Comparison of ENCODE assay signal across 9 cellular contexts in the genomic region with DNA sequence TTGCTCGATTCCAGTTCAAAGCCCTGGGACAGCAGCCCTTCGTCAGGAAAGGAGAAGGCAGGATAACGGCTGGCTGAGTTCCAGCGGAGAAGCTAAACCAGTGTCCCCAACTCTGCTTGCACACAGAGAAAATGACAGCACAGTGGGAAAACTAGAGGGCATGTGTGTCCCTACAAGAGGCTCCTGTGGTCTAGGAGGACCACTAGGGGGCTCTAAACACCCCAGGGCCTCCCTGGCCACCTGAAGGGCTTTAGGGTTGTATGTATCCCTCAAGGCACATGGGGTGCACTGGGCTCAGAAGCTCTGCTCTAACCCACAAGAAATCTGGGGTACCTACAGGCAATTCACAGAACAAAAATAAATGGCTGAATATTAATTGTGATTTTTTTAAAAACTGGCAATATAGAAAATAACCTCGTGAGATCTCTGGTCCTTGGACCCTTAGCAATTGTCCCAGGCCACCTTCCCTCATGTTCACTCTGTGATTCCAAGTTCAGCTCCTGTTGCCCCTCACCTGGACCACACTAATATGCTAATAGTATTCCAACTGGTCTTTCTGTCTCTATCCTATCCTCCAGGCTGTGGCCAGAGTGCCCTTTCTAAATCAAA. TPM values are rescaled to one million over a fixed set of nuclear protein-coding genes. Genes with fewer than 3 reads are reported as not detected.
DNase-seq lines count a peak whose midpoint lies in the region; ATAC-seq and TF ChIP-seq lines count a peak whose summit lies in the region.
"Had no signal": no experiment of that assay in that cellular context is flagged by ENCODE, and none has a peak within 500 bp of the region (broad histone marks: within the 10 kb centered on the region; RNA-seq: fewer than 3 reads in every experiment).

No MANE protein-coding gene starts in this region.

- H2AFZ ChIP-seq in parathyroid adenoma = no peak overlapping the region

- H3K9me3 Mint-ChIP-seq in T-helper 2 cell treated with Interferon-gamma antibody and Interleukin-4, amounts not matched to agents 5 μg/mL and 100 μg/mL, for 36 hours = no peaks in the 10 kb centered on the region

- no peak overlapping the region for H3K4me2 ChIP-seq in parathyroid adenoma (ENCODE audit: low read length)

- peak overlapping the region; percentile 67 for H3K27ac Mint-ChIP-seq in T-helper 2 cell treated with Interferon-gamma antibody and Interleukin-4, amounts not matched to agents 5 μg/mL and 100 μg/mL, for 36 hours

- WGBS in esophagus squamous epithelium, 2 donors = 85 to 94% methylated on average over 2 to 5 of the region's 5 CpGs

- peaks cover 2 to 11% (median 4%) of the 10 kb centered on the region in 3 donors for H3K4me1 ChIP-seq in esophagus squamous epithelium
- H3K4me1 ChIP-seq in parathyroid adenoma = peaks cover 13% of the 10 kb centered on the region

- H3K4me3 Mint-ChIP-seq in T-helper 2 cell treated with Interferon-gamma antibody and Interleukin-4, amounts not matched to agents 5 μg/mL and 100 μg/mL, for 36 hours = no peak overlapping the region

- peak; percentile 45 for ATAC-seq in HG03520 (IDR thresholded peaks at IDR 0.05; ENCODE audit: unreplicated experiment)

- peaks cover 48% of the 10 kb centered on the region for H3K4me1 Mint-ChIP-seq in T-helper 2 cell treated with Interferon-gamma antibody and Interleukin-4, amounts not matched to agents 5 μg/mL and 100 μg/mL, for 36 hours (ENCODE audit: low read depth)

- no peaks in the 10 kb centered on the region for H3K27me3 Mint-ChIP-seq in T-helper 2 cell treated with Interferon-gamma antibody and Interleukin-4, amounts not matched to agents 5 μg/mL and 100 μg/mL, for 36 hours (ENCODE audit: low read depth)

- no peaks in the 10 kb centered on the region for H3K79me2 ChIP-seq in parathyroid adenoma

- TF ChIP-seq POLR2A in esophagus squamous epithelium (IDR thresholded peaks at IDR 0.05) = no peak

- no peak overlapping the region for H3K9ac ChIP-seq in parathyroid adenoma

- H3K36me3 ChIP-seq in esophagus squamous epithelium = peaks cover 15 to 99% (median 79%) of the 10 kb centered on the region in 3 donors
- H3K36me3 ChIP-seq in parathyroid adenoma (ENCODE audit: control insufficient read depth, insufficient read depth, low read length) = no peaks in the 10 kb centered on the region

- DNase-seq in activated CD4-positive, alpha-beta T cell treated with anti-CD3 and anti-CD28 coated beads for 4 hours = peak; percentile 29 to 35
- no peak for DNase-seq in activated CD4-positive, alpha-beta T cell treated with anti-CD3 and anti-CD28 coated beads for 48 hours
- DNase-seq in T-helper 2 cell treated with Interferon-gamma antibody and Interleukin-4, amounts not matched to agents 5 μg/mL and 100 μg/mL, for 36 hours (ENCODE audit: low spot score) = no peak
- DNase-seq in esophagus squamous epithelium (lab: John Stamatoyannopoulos, UW) (no peak), ureter (ENCODE audit: low spot score) (no peak), NCI-H345 treated with DMSO at 0.1 percent for 48 hours (lab: John Stamatoyannopoulos, UW; ENCODE audit: unreplicated experiment) (no peak)

- peaks cover 91% of the 10 kb centered on the region for H3K36me3 Mint-ChIP-seq in T-helper 2 cell treated with Interferon-gamma antibody and Interleukin-4, amounts not matched to agents 5 μg/mL and 100 μg/mL, for 36 hours (ENCODE audit: low read depth)

- H3K4me3 ChIP-seq in esophagus squamous epithelium (no peak overlapping the region), parathyroid adenoma (ENCODE audit: low read depth, low read length) (no peak overlapping the region)

- no peak overlapping the region for H3K27ac ChIP-seq in esophagus squamous epithelium
- no peak overlapping the region for H3K27ac ChIP-seq in parathyroid adenoma
- H3K27ac ChIP-seq: epithelial cell of prostate had no signal

- H3K9me3 ChIP-seq in esophagus squamous epithelium (no peaks in the 10 kb centered on the region), parathyroid adenoma (ENCODE audit: control insufficient read depth, low read length) (no peaks in the 10 kb centered on the region)

- peak in 5 of 6 experiments; percentile 19 to 40 (median 34) for TF ChIP-seq CTCF in esophagus squamous epithelium (IDR thresholded peaks at IDR 0.05)
- peak; percentile 57 for TF ChIP-seq CTCF in parathyroid adenoma (IDR thresholded peaks at IDR 0.05)

- no peaks in the 10 kb centered on the region for H3K27me3 ChIP-seq in esophagus squamous epithelium
- no peaks in the 10 kb centered on the region for H3K27me3 ChIP-seq in parathyroid adenoma (ENCODE audit: control insufficient read depth, insufficient read depth, low read length)

- intact Hi-C loops in esophagus squamous epithelium (cut with DNase I) = no loop called here

RNA-seq across cellular contexts. Expression of a gene that starts 17.5 kb away (rescaled TPM):
- total RNA-seq in esophagus squamous epithelium (10 to 100 TPM; 23.6 to 58.9 (median 36.1) TPM), ureter (84.1 TPM)

Comparison
In these comparisons a context has a peak if more than half of its experiments do, and no peak if none do; other contexts are left out.
1. DNase-seq: peak in activated CD4-positive, alpha-beta T cell treated with anti-CD3 and anti-CD28 coated beads for 4 hours (2 of 2); none in activated CD4-positive, alpha-beta T cell treated with anti-CD3 and anti-CD28 coated beads for 48 hours (single experiment), T-helper 2 cell treated with Interferon-gamma antibody and Interleukin-4, amounts not matched to agents 5 μg/mL and 100 μg/mL, for 36 hours (single experiment), esophagus squamous epithelium (single experiment), ureter (single experiment) and NCI-H345 treated with DMSO at 0.1 percent for 48 hours (single experiment).